Comparison of ENCODE assay signal across 1 cellular context in the genomic region with DNA sequence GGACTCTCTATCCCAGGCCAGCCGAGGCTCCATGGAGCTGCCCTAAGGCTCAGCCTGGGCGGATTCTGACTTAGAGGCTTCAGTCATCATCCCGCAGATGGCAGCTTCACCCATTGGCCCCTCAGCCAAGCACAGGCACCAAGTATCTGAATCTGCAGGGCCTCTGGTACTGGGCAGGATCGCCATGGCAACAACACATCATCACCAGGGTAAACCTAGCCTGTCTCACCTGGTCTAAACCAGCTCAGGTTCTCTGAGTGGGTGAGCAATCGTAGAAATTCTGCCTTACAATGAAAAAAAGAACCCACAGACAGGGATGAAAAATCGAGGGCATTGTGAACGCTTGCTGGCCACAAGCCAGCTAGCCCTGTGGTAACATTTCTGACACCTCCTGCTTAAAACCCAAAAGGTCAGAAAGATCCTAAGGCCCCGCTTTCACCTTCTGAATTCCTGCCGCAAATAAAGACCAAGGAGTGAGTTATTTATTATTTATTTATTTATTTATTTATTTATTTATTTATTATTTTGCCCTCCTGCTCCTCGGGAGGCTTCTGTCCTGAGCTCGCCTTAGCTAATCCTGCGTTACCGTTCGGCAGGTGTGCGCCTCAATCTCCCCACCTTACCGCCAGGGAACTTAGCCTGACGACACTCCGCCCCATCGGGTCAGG.
TF ChIP-seq lines count a peak whose summit lies in the region.

No MANE protein-coding gene starts in this region.

TF ChIP-seq in HEK293, 187 proteins besides CTCF, POLR2A, EP300 and RAD21 (continued from another document and continues in another):
- TF ChIP-seq, protein P1, sequence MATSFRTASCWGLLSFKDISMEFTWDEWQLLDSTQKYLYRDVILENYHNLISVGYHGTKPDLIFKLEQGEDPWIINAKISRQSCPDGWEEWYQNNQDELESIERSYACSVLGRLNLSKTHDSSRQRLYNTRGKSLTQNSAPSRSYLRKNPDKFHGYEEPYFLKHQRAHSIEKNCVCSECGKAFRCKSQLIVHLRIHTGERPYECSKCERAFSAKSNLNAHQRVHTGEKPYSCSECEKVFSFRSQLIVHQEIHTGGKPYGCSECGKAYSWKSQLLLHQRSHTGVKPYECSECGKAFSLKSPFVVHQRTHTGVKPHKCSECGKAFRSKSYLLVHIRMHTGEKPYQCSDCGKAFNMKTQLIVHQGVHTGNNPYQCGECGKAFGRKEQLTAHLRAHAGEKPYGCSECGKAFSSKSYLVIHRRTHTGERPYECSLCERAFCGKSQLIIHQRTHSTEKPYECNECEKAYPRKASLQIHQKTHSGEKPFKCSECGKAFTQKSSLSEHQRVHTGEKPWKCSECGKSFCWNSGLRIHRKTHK (tag by site-specific recombination; IDR thresholded peaks at IDR 0.05) = no peak
- TF ChIP-seq ZBTB20 (tag by site-specific recombination; IDR thresholded peaks at IDR 0.05) (no peak), ZNF785 (tag by site-specific recombination; IDR thresholded peaks at IDR 0.05) (no peak), ZNF521 (tag by site-specific recombination; IDR thresholded peaks at IDR 0.05) (no peak), ZEB2 (tag by site-specific recombination; IDR thresholded peaks at IDR 0.05) (no peak), YY1 (tag by site-specific recombination; IDR thresholded peaks at IDR 0.05) (no peak), ZNF473 (tag by site-specific recombination; IDR thresholded peaks at IDR 0.05) (no peak), ZNF121 (tag by site-specific recombination; IDR thresholded peaks at IDR 0.05) (no peak), MYNN (tag by site-specific recombination; IDR thresholded peaks at IDR 0.05; ENCODE audit: borderline replicate concordance) (no peak), ZNF394 (tag by site-specific recombination; IDR thresholded peaks at IDR 0.05; ENCODE audit: borderline replicate concordance) (peak; percentile 92), ZNF660 (tag by site-specific recombination; IDR thresholded peaks at IDR 0.05) (no peak), ZNF341 (tag by site-specific recombination; IDR thresholded peaks at IDR 0.05; ENCODE audit: low read depth) (no peak), HOXD13 (CRISPR knock-in tag; IDR thresholded peaks at IDR 0.05; ENCODE audit: borderline replicate concordance) (no peak), ZNF324 (tag by site-specific recombination; IDR thresholded peaks at IDR 0.05) (no peak), ZNF433 (tag by site-specific recombination; IDR thresholded peaks at IDR 0.05; ENCODE audit: low read depth) (peak; percentile 85), ZNF416 (tag by site-specific recombination; IDR thresholded peaks at IDR 0.05) (no peak), ZNF138 (tag by site-specific recombination; IDR thresholded peaks at IDR 0.05; ENCODE audit: borderline replicate concordance) (peak; percentile 83; the same call in 1 of the 2 replicates), SP7 (tag by site-specific recombination; IDR thresholded peaks at IDR 0.05) (no peak), GLIS2 (tag by site-specific recombination; IDR thresholded peaks at IDR 0.05) (no peak), ZFP69B (tag by site-specific recombination; IDR thresholded peaks at IDR 0.05) (no peak), ZXDB (tag by site-specific recombination; IDR thresholded peaks at IDR 0.05) (peak; percentile 67), MZF1 (tag by site-specific recombination; IDR thresholded peaks at IDR 0.05; ENCODE audit: borderline replicate concordance) (no peak), SP3 (tag by site-specific recombination; IDR thresholded peaks at IDR 0.05) (no peak; the same call in 1 of the 2 replicates), ZNF157 (tag by site-specific recombination; IDR thresholded peaks at IDR 0.05) (no peak), ZNF248 (tag by site-specific recombination; IDR thresholded peaks at IDR 0.05) (no peak), GLIS1 (tag by site-specific recombination; IDR thresholded peaks at IDR 0.05) (no peak)
- TF ChIP-seq, protein P2, sequence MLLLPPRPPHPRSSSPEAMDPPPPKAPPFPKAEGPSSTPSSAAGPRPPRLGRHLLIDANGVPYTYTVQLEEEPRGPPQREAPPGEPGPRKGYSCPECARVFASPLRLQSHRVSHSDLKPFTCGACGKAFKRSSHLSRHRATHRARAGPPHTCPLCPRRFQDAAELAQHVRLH (tag by site-specific recombination; IDR thresholded peaks at IDR 0.05) = no peak
- TF ChIP-seq, protein P3, sequence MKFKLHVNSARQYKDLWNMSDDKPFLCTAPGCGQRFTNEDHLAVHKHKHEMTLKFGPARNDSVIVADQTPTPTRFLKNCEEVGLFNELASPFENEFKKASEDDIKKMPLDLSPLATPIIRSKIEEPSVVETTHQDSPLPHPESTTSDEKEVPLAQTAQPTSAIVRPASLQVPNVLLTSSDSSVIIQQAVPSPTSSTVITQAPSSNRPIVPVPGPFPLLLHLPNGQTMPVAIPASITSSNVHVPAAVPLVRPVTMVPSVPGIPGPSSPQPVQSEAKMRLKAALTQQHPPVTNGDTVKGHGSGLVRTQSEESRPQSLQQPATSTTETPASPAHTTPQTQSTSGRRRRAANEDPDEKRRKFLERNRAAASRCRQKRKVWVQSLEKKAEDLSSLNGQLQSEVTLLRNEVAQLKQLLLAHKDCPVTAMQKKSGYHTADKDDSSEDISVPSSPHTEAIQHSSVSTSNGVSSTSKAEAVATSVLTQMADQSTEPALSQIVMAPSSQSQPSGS (tag by site-specific recombination; IDR thresholded peaks at IDR 0.05; ENCODE audit: low read depth) = no peak
- TF ChIP-seq, protein P4, sequence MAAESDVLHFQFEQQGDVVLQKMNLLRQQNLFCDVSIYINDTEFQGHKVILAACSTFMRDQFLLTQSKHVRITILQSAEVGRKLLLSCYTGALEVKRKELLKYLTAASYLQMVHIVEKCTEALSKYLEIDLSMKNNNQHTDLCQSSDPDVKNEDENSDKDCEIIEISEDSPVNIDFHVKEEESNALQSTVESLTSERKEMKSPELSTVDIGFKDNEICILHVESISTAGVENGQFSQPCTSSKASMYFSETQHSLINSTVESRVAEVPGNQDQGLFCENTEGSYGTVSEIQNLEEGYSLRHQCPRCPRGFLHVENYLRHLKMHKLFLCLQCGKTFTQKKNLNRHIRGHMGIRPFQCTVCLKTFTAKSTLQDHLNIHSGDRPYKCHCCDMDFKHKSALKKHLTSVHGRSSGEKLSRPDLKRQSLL (tag by site-specific recombination; IDR thresholded peaks at IDR 0.05) = no peak
- TF ChIP-seq, protein P5, sequence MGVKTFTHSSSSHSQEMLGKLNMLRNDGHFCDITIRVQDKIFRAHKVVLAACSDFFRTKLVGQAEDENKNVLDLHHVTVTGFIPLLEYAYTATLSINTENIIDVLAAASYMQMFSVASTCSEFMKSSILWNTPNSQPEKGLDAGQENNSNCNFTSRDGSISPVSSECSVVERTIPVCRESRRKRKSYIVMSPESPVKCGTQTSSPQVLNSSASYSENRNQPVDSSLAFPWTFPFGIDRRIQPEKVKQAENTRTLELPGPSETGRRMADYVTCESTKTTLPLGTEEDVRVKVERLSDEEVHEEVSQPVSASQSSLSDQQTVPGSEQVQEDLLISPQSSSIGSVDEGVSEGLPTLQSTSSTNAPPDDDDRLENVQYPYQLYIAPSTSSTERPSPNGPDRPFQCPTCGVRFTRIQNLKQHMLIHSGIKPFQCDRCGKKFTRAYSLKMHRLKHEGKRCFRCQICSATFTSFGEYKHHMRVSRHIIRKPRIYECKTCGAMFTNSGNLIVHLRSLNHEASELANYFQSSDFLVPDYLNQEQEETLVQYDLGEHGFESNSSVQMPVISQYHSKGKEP (tag by site-specific recombination; IDR thresholded peaks at IDR 0.05) = no peak
- TF ChIP-seq, protein P6, sequence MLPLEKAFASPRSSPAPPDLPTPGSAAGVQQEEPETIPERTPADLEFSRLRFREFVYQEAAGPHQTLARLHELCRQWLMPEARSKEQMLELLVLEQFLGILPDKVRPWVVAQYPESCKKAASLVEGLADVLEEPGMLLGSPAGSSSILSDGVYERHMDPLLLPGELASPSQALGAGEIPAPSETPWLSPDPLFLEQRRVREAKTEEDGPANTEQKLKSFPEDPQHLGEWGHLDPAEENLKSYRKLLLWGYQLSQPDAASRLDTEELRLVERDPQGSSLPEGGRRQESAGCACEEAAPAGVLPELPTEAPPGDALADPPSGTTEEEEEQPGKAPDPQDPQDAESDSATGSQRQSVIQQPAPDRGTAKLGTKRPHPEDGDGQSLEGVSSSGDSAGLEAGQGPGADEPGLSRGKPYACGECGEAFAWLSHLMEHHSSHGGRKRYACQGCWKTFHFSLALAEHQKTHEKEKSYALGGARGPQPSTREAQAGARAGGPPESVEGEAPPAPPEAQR (tag by site-specific recombination; IDR thresholded peaks at IDR 0.05) = no peak
- TF ChIP-seq, protein P7, sequence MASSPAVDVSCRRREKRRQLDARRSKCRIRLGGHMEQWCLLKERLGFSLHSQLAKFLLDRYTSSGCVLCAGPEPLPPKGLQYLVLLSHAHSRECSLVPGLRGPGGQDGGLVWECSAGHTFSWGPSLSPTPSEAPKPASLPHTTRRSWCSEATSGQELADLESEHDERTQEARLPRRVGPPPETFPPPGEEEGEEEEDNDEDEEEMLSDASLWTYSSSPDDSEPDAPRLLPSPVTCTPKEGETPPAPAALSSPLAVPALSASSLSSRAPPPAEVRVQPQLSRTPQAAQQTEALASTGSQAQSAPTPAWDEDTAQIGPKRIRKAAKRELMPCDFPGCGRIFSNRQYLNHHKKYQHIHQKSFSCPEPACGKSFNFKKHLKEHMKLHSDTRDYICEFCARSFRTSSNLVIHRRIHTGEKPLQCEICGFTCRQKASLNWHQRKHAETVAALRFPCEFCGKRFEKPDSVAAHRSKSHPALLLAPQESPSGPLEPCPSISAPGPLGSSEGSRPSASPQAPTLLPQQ (tag by site-specific recombination; IDR thresholded peaks at IDR 0.05) = no peak
- TF ChIP-seq, protein P8, sequence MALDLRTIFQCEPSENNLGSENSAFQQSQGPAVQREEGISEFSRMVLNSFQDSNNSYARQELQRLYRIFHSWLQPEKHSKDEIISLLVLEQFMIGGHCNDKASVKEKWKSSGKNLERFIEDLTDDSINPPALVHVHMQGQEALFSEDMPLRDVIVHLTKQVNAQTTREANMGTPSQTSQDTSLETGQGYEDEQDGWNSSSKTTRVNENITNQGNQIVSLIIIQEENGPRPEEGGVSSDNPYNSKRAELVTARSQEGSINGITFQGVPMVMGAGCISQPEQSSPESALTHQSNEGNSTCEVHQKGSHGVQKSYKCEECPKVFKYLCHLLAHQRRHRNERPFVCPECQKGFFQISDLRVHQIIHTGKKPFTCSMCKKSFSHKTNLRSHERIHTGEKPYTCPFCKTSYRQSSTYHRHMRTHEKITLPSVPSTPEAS (tag by site-specific recombination; IDR thresholded peaks at IDR 0.05) = no peak
- TF ChIP-seq, protein P9, sequence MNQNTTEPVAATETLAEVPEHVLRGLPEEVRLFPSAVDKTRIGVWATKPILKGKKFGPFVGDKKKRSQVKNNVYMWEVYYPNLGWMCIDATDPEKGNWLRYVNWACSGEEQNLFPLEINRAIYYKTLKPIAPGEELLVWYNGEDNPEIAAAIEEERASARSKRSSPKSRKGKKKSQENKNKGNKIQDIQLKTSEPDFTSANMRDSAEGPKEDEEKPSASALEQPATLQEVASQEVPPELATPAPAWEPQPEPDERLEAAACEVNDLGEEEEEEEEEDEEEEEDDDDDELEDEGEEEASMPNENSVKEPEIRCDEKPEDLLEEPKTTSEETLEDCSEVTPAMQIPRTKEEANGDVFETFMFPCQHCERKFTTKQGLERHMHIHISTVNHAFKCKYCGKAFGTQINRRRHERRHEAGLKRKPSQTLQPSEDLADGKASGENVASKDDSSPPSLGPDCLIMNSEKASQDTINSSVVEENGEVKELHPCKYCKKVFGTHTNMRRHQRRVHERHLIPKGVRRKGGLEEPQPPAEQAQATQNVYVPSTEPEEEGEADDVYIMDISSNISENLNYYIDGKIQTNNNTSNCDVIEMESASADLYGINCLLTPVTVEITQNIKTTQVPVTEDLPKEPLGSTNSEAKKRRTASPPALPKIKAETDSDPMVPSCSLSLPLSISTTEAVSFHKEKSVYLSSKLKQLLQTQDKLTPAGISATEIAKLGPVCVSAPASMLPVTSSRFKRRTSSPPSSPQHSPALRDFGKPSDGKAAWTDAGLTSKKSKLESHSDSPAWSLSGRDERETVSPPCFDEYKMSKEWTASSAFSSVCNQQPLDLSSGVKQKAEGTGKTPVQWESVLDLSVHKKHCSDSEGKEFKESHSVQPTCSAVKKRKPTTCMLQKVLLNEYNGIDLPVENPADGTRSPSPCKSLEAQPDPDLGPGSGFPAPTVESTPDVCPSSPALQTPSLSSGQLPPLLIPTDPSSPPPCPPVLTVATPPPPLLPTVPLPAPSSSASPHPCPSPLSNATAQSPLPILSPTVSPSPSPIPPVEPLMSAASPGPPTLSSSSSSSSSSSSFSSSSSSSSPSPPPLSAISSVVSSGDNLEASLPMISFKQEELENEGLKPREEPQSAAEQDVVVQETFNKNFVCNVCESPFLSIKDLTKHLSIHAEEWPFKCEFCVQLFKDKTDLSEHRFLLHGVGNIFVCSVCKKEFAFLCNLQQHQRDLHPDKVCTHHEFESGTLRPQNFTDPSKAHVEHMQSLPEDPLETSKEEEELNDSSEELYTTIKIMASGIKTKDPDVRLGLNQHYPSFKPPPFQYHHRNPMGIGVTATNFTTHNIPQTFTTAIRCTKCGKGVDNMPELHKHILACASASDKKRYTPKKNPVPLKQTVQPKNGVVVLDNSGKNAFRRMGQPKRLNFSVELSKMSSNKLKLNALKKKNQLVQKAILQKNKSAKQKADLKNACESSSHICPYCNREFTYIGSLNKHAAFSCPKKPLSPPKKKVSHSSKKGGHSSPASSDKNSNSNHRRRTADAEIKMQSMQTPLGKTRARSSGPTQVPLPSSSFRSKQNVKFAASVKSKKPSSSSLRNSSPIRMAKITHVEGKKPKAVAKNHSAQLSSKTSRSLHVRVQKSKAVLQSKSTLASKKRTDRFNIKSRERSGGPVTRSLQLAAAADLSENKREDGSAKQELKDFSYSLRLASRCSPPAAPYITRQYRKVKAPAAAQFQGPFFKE (tag by site-specific recombination; IDR thresholded peaks at IDR 0.05; ENCODE audit: borderline replicate concordance) = no peak
- TF ChIP-seq, protein P10, sequence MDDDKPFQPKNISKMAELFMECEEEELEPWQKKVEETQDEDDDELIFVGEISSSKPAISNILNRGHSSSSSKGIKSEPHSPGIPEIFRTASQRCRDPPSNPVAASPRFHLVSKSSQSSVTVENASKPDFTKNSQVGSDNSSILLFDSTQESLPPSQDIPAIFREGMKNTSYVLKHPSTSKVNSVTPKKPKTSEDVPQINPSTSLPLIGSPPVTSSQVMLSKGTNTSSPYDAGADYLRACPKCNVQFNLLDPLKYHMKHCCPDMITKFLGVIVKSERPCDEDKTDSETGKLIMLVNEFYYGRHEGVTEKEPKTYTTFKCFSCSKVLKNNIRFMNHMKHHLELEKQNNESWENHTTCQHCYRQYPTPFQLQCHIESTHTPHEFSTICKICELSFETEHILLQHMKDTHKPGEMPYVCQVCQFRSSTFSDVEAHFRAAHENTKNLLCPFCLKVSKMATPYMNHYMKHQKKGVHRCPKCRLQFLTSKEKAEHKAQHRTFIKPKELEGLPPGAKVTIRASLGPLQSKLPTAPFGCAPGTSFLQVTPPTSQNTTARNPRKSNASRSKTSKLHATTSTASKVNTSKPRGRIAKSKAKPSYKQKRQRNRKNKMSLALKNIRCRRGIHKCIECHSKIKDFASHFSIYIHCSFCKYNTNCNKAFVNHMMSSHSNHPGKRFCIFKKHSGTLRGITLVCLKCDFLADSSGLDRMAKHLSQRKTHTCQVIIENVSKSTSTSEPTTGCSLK (tag by site-specific recombination; IDR thresholded peaks at IDR 0.05) = no peak
- TF ChIP-seq, protein P11, sequence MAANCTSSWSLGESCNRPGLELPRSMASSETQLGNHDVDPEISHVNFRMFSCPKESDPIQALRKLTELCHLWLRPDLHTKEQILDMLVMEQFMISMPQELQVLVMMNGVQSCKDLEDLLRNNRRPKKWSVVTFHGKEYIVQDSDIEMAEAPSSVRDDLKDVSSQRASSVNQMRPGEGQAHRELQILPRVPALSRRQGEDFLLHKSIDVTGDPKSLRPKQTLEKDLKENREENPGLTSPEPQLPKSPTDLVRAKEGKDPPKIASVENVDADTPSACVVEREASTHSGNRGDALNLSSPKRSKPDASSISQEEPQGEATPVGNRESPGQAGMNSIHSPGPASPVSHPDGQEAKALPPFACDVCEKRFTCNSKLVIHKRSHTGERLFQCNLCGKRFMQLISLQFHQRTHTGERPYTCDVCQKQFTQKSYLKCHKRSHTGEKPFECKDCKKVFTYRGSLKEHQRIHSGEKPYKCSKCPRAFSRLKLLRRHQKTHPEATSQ (tag by site-specific recombination; IDR thresholded peaks at IDR 0.05) = no peak
